In genomic region chr10:28594401-28594800, GRCh38 we compare ENCODE assay signal across 21 cellular contexts.
DNase-seq lines count a peak whose midpoint lies in the region; ATAC-seq, FAIRE-seq and TF ChIP-seq lines count a peak whose summit lies in the region.
"Had no signal": no experiment of that assay in that cellular context is flagged by ENCODE, and none has a peak within 500 bp of the region (broad histone marks: within the 10 kb centered on the region; RNA-seq: fewer than 3 reads in every experiment).

No MANE protein-coding gene starts in this region.

- no peaks in the 10 kb centered on the region for H3K27me3 Mint-ChIP-seq in activated T-cell treated with anti-CD3 and anti-CD28 coated beads, Interleukin-2, amount 50 U/mL, for 4 hours (ENCODE audit: low read depth)
- H3K27me3 Mint-ChIP-seq in central memory CD8-positive, alpha-beta T cell, result no peaks in the 10 kb centered on the region

- H3K36me3 ChIP-seq in neutrophil, result peaks cover 47% of the 10 kb centered on the region

- H3K9me3 Mint-ChIP-seq in activated T-cell treated with anti-CD3 and anti-CD28 coated beads, Interleukin-2, amount 50 U/mL, for 4 hours, result no peaks in the 10 kb centered on the region
- H3K9me3 Mint-ChIP-seq in central memory CD8-positive, alpha-beta T cell, result no peaks in the 10 kb centered on the region

- peaks cover 50% of the 10 kb centered on the region for H3K36me3 Mint-ChIP-seq in activated T-cell treated with anti-CD3 and anti-CD28 coated beads, Interleukin-2, amount 50 U/mL, for 4 hours (ENCODE audit: insufficient read depth)
- peaks cover 64% of the 10 kb centered on the region for H3K36me3 Mint-ChIP-seq in central memory CD8-positive, alpha-beta T cell (ENCODE audit: insufficient read depth)

- DNase-seq in activated T-cell treated with anti-CD3 and anti-CD28 coated beads, Interleukin-2, amount 50 U/mL, for 4 hours, result no peak
- DNase-seq in activated T-cell treated with anti-CD3 and anti-CD28 coated beads, Interleukin-2, amount 50 U/mL, for 48 hours, result no peak
- peak; percentile 78 for DNase-seq in Jurkat, Clone E6-1 (ENCODE audit: low read depth, low spot score)
- no peak for DNase-seq in central memory CD8-positive, alpha-beta T cell (ENCODE audit: low spot score in 2 of 2)
- DNase-seq in frontal cortex (ENCODE audit: low spot score in 2 of 2) (no peak), GM13976 (ENCODE audit: low spot score) (no peak)
- DNase-seq: DMS153, left ventricle myocardium superior, MM.1S, NCI-H146, NCI-H2171 treated with DMSO at 0.1 percent for 48 hours, NCI-H69, nucleus accumbens had no signal

- H3K4me3 Mint-ChIP-seq in activated T-cell treated with anti-CD3 and anti-CD28 coated beads, Interleukin-2, amount 50 U/mL, for 4 hours, result no peak overlapping the region
- peak overlapping the region; percentile 11 for H3K4me3 Mint-ChIP-seq in central memory CD8-positive, alpha-beta T cell

- H3K27ac ChIP-seq in neutrophil, result peak overlapping the region; percentile 53
- H3K27ac ChIP-seq: right atrium auricular region, suprapubic skin had no signal

- no peak overlapping the region for H3K4me3 ChIP-seq in Jurkat, Clone E6-1 (ENCODE audit: low read length)
- H3K4me3 ChIP-seq in neutrophil (ENCODE audit: low read depth in 1 of 2, low read length in 1 of 2), result no peak overlapping the region
- H3K4me3 ChIP-seq: BLaER1 treated with 17β-estradiol and CSF1 and Interleukin-3, amounts not matched to agents 10 nM and 100 nM; K562; right atrium auricular region; suprapubic skin had no signal

- H3K9me3 ChIP-seq in neutrophil, result no peaks in the 10 kb centered on the region
- H3K9me3 ChIP-seq: BLaER1 treated with 17β-estradiol and CSF1 and Interleukin-3, amounts not matched to agents 10 nM and 100 nM; right atrium auricular region; suprapubic skin had no signal

- peak overlapping the region; percentile 74 for H3K27ac Mint-ChIP-seq in central memory CD8-positive, alpha-beta T cell (ENCODE audit: low read depth)

- peaks cover 25 to 33% of the 10 kb centered on the region in 2 experiments for H3K4me1 ChIP-seq in neutrophil (ENCODE audit: control insufficient read depth in 1 of 2, insufficient read depth in 1 of 2, low read depth in 1 of 2, low read length in 1 of 2)

- peak; percentile 50 to 58 for ATAC-seq in activated T-cell treated with anti-CD3 and anti-CD28 coated beads, Interleukin-2, amount 50 U/mL, for 4 hours
- ATAC-seq in central memory CD8-positive, alpha-beta T cell (replicated peaks; ENCODE audit: extremely low read depth, poor library complexity, severe bottlenecking), result peak; percentile 86
- no peak for ATAC-seq in HG02870 (IDR thresholded peaks at IDR 0.05; ENCODE audit: unreplicated experiment)
- ATAC-seq: K562 had no signal

- TF ChIP-seq CTCF in neutrophil (IDR thresholded peaks at IDR 0.05) (no peak), GM13976 (IDR thresholded peaks at IDR 0.05; ENCODE audit: borderline replicate concordance, control extremely low read depth, extremely low read depth, insufficient read depth, missing control alignments) (no peak)

- no peaks in the 10 kb centered on the region for H3K27me3 ChIP-seq in neutrophil
- H3K27me3 ChIP-seq: BLaER1 treated with 17β-estradiol and CSF1 and Interleukin-3, amounts not matched to agents 10 nM and 100 nM; right atrium auricular region; suprapubic skin had no signal

- in situ Hi-C loops in GM13976 (cut with MboI; ENCODE audit: low sequenced_read_pairs, unreplicated experiment), result no loop called here

- FAIRE-seq in frontal cortex (lab: Jason Lieb, UNC), result no peak
- FAIRE-seq: H1, K562, urothelium cell line had no signal

- peaks cover 57% of the 10 kb centered on the region for H3K4me1 Mint-ChIP-seq in activated T-cell treated with anti-CD3 and anti-CD28 coated beads, Interleukin-2, amount 50 U/mL, for 4 hours (ENCODE audit: low read depth)
- peaks cover 58% of the 10 kb centered on the region for H3K4me1 Mint-ChIP-seq in central memory CD8-positive, alpha-beta T cell
